In the genomic region with DNA sequence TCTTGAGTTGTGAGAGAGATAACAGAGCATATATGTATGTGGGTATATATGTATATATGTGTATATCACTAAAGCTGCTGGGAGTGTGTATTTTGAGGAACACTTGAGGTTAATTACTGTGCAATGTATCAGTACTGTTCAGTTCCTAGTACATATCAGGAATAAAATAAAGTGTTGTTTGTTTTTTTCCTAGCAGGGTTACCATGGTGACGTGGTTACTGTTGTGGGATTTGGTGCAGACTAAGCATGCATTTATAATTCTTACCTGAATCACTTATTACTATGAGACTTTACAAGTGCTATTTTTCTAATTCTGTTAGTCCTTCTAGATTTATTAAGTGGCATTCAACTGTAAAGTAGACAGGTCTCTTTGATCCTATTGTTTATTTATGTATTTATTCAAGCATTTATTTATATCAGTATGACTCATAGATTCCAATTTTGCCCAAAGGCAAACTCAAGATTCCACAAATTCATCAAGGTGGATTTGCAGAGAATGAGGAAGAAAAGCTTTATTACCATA, we compare ENCODE assay signal across 31 cellular contexts. TPM values are rescaled to one million over a fixed set of nuclear protein-coding genes. Genes with fewer than 3 reads are reported as not detected.
A peak's percentile ranks its signal among the peaks of the same experiment; 100 is the strongest.
DNase-seq lines count a peak whose midpoint lies in the region; ATAC-seq, FAIRE-seq and TF ChIP-seq lines count a peak whose summit lies in the region.
"Had no signal": no experiment of that assay in that cellular context is flagged by ENCODE, and none has a peak within 500 bp of the region (broad histone marks: within the 10 kb centered on the region; RNA-seq: fewer than 3 reads in every experiment).

No MANE protein-coding gene starts in this region.

- in situ Hi-C loops in GM23248 (cut with MboI): no loop called here

- H3K9me2 ChIP-seq in GM23248 (ENCODE audit: insufficient read depth): no peaks in the 10 kb centered on the region

- H3K27me3 Mint-ChIP-seq in activated CD4-positive, alpha-beta T cell treated with anti-CD3 and anti-CD28 coated beads for 36 hours: no peaks in the 10 kb centered on the region
- H3K27me3 Mint-ChIP-seq: activated B cell treated with CpG ODN at 0.5 μM for 24 hours had no signal

- no peak overlapping the region for H3K27ac ChIP-seq in GM23248
- H3K27ac ChIP-seq: colonic mucosa, hepatocyte, Peyer's patch, psoas muscle, SJSA1, vagina had no signal

- no peaks in the 10 kb centered on the region for H3K9me3 Mint-ChIP-seq in activated CD4-positive, alpha-beta T cell treated with anti-CD3 and anti-CD28 coated beads for 36 hours (ENCODE audit: low read depth)
- H3K9me3 Mint-ChIP-seq: activated B cell treated with CpG ODN at 0.5 μM for 24 hours; activated T-cell treated with anti-CD3 and anti-CD28 coated beads, Interleukin-2, amount 50 U/mL, for 72 hours; naive thymus-derived CD4-positive, alpha-beta T cell; stimulated activated naive CD8-positive, alpha-beta T cell treated with anti-CD3 and anti-CD28 coated beads, Interleukin-15, amount 100 ng/mL, for 72 hours had no signal

- H3K36me3 ChIP-seq in GM23248 (ENCODE audit: low read depth): no peaks in the 10 kb centered on the region
- H3K36me3 ChIP-seq: colonic mucosa, Peyer's patch, SJSA1, vagina had no signal

- no peaks in the 10 kb centered on the region for H3K4me1 ChIP-seq in GM23248 (ENCODE audit: insufficient read depth)
- H3K4me1 ChIP-seq: colonic mucosa, Peyer's patch, psoas muscle, SJSA1, vagina had no signal

- POLR2A ChIA-PET in activated CD4-positive, alpha-beta T cell treated with anti-CD3 and anti-CD28 coated beads for 36 hours (lab: Charles Lee): no interaction called here

- no peaks in the 10 kb centered on the region for H3K79me2 ChIP-seq in GM23248 (ENCODE audit: insufficient read depth)
- H3K79me2 ChIP-seq: hepatocyte had no signal

- H3K4me3 Mint-ChIP-seq in activated CD4-positive, alpha-beta T cell treated with anti-CD3 and anti-CD28 coated beads for 36 hours: no peak overlapping the region
- H3K4me3 Mint-ChIP-seq: activated B cell treated with CpG ODN at 0.5 μM for 24 hours; activated CD8-positive, alpha-beta memory T cell treated with anti-CD3 and anti-CD28 coated beads, Interleukin-2, amount 10 ng/mL, durations not matched to agents 7 days and 5 days; activated T-cell treated with anti-CD3 and anti-CD28 coated beads, Interleukin-2, amount 50 U/mL, for 72 hours; mesothelial cell of epicardium; naive thymus-derived CD4-positive, alpha-beta T cell; stimulated activated naive CD8-positive, alpha-beta T cell treated with anti-CD3 and anti-CD28 coated beads, Interleukin-15, amount 100 ng/mL, for 72 hours had no signal

- no peaks in the 10 kb centered on the region for H4K20me1 ChIP-seq in GM23248 (ENCODE audit: insufficient read depth)

- no peak overlapping the region for H3K4me2 ChIP-seq in GM23248 (ENCODE audit: unreplicated experiment)
- H3K4me2 ChIP-seq: hepatocyte had no signal

- H3K4me1 Mint-ChIP-seq in activated CD4-positive, alpha-beta T cell treated with anti-CD3 and anti-CD28 coated beads for 36 hours: no peaks in the 10 kb centered on the region
- H3K4me1 Mint-ChIP-seq: activated B cell treated with CpG ODN at 0.5 μM for 24 hours; activated CD8-positive, alpha-beta memory T cell treated with anti-CD3 and anti-CD28 coated beads, Interleukin-2, amount 10 ng/mL, durations not matched to agents 7 days and 5 days; mesothelial cell of epicardium; stimulated activated naive CD8-positive, alpha-beta T cell treated with anti-CD3 and anti-CD28 coated beads, Interleukin-15, amount 100 ng/mL, for 72 hours had no signal

- intact Hi-C loops in activated CD4-positive, alpha-beta T cell treated with anti-CD3 and anti-CD28 coated beads for 36 hours (cut with DNase I, micrococcal nuclease): no loop called here

- no peaks in the 10 kb centered on the region for H3K9me3 ChIP-seq in GM23248 (ENCODE audit: low read depth)
- H3K9me3 ChIP-seq: colonic mucosa, Peyer's patch, psoas muscle, SJSA1, vagina had no signal

- H3F3A ChIP-seq in GM23248 (ENCODE audit: insufficient read depth): no peaks in the 10 kb centered on the region

- peak; percentile 88 for FAIRE-seq in islet of Langerhans (lab: Jason Lieb, UNC)
- FAIRE-seq: frontal cortex, G401.6 had no signal

- TF ChIP-seq CTCF in foreskin fibroblast (IDR thresholded peaks at IDR 0.05; ENCODE audit: low read depth, low read length): no peak

- H3K4me3 ChIP-seq in GM23248: no peak overlapping the region
- H3K4me3 ChIP-seq in foreskin fibroblast (ENCODE audit: low read depth in 1 of 2, low read length in 2 of 2): no peak overlapping the region
- H3K4me3 ChIP-seq: colonic mucosa, hepatocyte, Peyer's patch, psoas muscle, SJSA1, vagina had no signal

- CTCF ChIA-PET in activated CD4-positive, alpha-beta T cell treated with anti-CD3 and anti-CD28 coated beads for 36 hours (lab: Charles Lee): interaction anchor here (0.7 kb wide), 1 partner anchor 311 kb away, joined by 3 read pairs; no protein-coding TSS in a partner anchor

- WGBS in GM23248 (ENCODE audit: low coverage in 1 of 2, low lambda C conversion rate in 2 of 2, missing lambda C conversion rate in 2 of 2), 2 experiments: 45% methylated on average over 1 of the region's 1 CpG

- DNase-seq in DMS53 treated with DMSO at 0.1 percent for 48 hours (lab: John Stamatoyannopoulos, UW; ENCODE audit: unreplicated experiment): peak; percentile 4
- DNase-seq in GM23248: peak; percentile 2
- peak; percentile 3 for DNase-seq in amniotic epithelial cell (ENCODE audit: low read depth)
- no peak for DNase-seq in activated CD4-positive, alpha-beta T cell treated with anti-CD3 and anti-CD28 coated beads for 36 hours
- DNase-seq in stimulated activated CD4-positive, alpha-beta T cell treated with anti-CD3 and anti-CD28 coated beads, Interleukin-2, amount 100 ng/mL, for 48 hours: no peak
- no peak for DNase-seq in foreskin fibroblast
- no peak for DNase-seq in NCI-H2029 treated with DMSO at 0.1 percent for 48 hours (lab: John Stamatoyannopoulos, UW)
- DNase-seq: activated B cell treated with CpG ODN at 0.5 μM for 24 hours; activated CD8-positive, alpha-beta memory T cell treated with anti-CD3 and anti-CD28 coated beads, Interleukin-2, amount 10 ng/mL, durations not matched to agents 7 days and 5 days; activated naive CD4-positive, alpha-beta T cell; activated T-cell treated with anti-CD3 and anti-CD28 coated beads, Interleukin-2, amount 50 U/mL, for 72 hours; colonic mucosa; effector memory CD4-positive, alpha-beta T cell; KBM-7; left ventricle myocardium superior; naive thymus-derived CD4-positive, alpha-beta T cell; NCI-H1436; NCI-H2171; NCI-H524 treated with DMSO at 0.1 percent for 48 hours; Peyer's patch; psoas muscle; stimulated activated naive CD8-positive, alpha-beta T cell treated with anti-CD3 and anti-CD28 coated beads, Interleukin-15, amount 100 ng/mL, for 72 hours; T-helper 1 cell had no signal

- no peaks in the 10 kb centered on the region for H3K27me3 ChIP-seq in GM23248 (replicated peaks; ENCODE audit: insufficient read depth)
- H3K27me3 ChIP-seq: colonic mucosa, hepatocyte, Peyer's patch, SJSA1, vagina had no signal

- no peak overlapping the region for H3K27ac Mint-ChIP-seq in activated CD4-positive, alpha-beta T cell treated with anti-CD3 and anti-CD28 coated beads for 36 hours
- H3K27ac Mint-ChIP-seq: activated B cell treated with CpG ODN at 0.5 μM for 24 hours; activated CD8-positive, alpha-beta memory T cell treated with anti-CD3 and anti-CD28 coated beads, Interleukin-2, amount 10 ng/mL, durations not matched to agents 7 days and 5 days; activated T-cell treated with anti-CD3 and anti-CD28 coated beads, Interleukin-2, amount 50 U/mL, for 72 hours; mesothelial cell of epicardium; naive thymus-derived CD4-positive, alpha-beta T cell; stimulated activated naive CD8-positive, alpha-beta T cell treated with anti-CD3 and anti-CD28 coated beads, Interleukin-15, amount 100 ng/mL, for 72 hours had no signal

- no peaks in the 10 kb centered on the region for H3K36me3 Mint-ChIP-seq in activated CD4-positive, alpha-beta T cell treated with anti-CD3 and anti-CD28 coated beads for 36 hours (ENCODE audit: low read depth)
- H3K36me3 Mint-ChIP-seq: activated CD8-positive, alpha-beta memory T cell treated with anti-CD3 and anti-CD28 coated beads, Interleukin-2, amount 10 ng/mL, durations not matched to agents 7 days and 5 days; mesothelial cell of epicardium; naive thymus-derived CD4-positive, alpha-beta T cell had no signal

- H2AFZ ChIP-seq in GM23248: no peak overlapping the region
- H2AFZ ChIP-seq: hepatocyte had no signal

- no peak overlapping the region for H3K9ac ChIP-seq in GM23248

- no peak for ATAC-seq in activated CD4-positive, alpha-beta T cell treated with anti-CD3 and anti-CD28 coated beads for 36 hours
- ATAC-seq: activated CD8-positive, alpha-beta memory T cell treated with anti-CD3 and anti-CD28 coated beads, Interleukin-2, amount 10 ng/mL, durations not matched to agents 7 days and 5 days; activated T-cell treated with anti-CD3 and anti-CD28 coated beads, Interleukin-2, amount 50 U/mL, for 72 hours; left ventricle myocardium superior; naive thymus-derived CD4-positive, alpha-beta T cell; psoas muscle; stimulated activated naive CD8-positive, alpha-beta T cell treated with anti-CD3 and anti-CD28 coated beads, Interleukin-15, amount 100 ng/mL, for 72 hours had no signal

RNA-seq across cellular contexts. Expression of a gene that starts 26.9 kb away (rescaled TPM):
- total RNA-seq in GM23248 (2014; rRNA removed; shearing (Covaris generic)): 0.54 and 2.4 TPM in 2 replicates
- polyA plus RNA-seq in GM23248 (2016; fragmentation: Nextera tagmentation; extraction: Ambion mirVana): 2.4 TPM in 2 replicates
- total RNA-seq in activated CD4-positive, alpha-beta T cell treated with anti-CD3 and anti-CD28 coated beads for 36 hours: 10 to 100 TPM in 1 of 2 experiments, 1 to 10 TPM in 1; 9.9 to 10.0 TPM
- total RNA-seq: HT1080 had no signal

Comparison
In these comparisons a context has a peak if more than half of its experiments do, and no peak if none do; other contexts are left out.
1. DNase-seq: peak in DMS53 treated with DMSO at 0.1 percent for 48 hours (single experiment), GM23248 (single experiment) and amniotic epithelial cell (single experiment); none in activated CD4-positive, alpha-beta T cell treated with anti-CD3 and anti-CD28 coated beads for 36 hours (single experiment), stimulated activated CD4-positive, alpha-beta T cell treated with anti-CD3 and anti-CD28 coated beads, Interleukin-2, amount 100 ng/mL, for 48 hours (0 of 2), foreskin fibroblast (0 of 2) and NCI-H2029 treated with DMSO at 0.1 percent for 48 hours (single experiment).